ENCODE assay signal across 9 cellular contexts in the genomic region with DNA sequence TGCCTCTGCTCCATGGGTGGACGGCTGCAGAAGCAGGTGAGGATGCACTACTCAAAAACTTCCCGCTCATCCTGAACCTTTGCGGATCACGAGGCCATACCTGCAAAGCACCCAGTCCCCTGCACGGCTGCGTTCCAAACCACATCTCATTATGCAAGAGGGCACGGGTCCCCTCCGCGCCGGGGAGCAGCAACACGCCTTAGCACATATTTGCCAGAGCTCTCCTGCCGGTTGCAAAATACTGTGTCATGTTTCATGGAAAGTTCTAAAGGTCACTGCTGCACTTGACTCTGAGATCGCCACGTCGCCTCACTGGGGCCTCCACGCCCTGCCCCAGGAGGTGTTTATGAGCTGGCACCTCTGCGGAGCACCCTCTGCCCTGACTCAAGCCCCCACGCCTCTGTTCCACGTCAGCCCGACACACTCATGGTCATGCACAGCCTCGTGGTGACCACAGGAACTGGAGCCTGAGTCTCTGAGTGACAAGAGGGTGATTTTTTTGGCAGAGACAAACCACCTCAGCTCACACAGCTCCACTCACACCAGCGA.
DNase-seq lines count a peak whose midpoint lies in the region; ATAC-seq, FAIRE-seq and TF ChIP-seq lines count a peak whose summit lies in the region.
"Had no signal": no experiment of that assay in that cellular context is flagged by ENCODE, and none has a peak within 500 bp of the region (broad histone marks: within the 10 kb centered on the region; RNA-seq: fewer than 3 reads in every experiment).

No MANE protein-coding gene starts in this region.

- no peak overlapping the region; the same call in 1 of the 2 replicates for H2BK5ac ChIP-seq in H1 (ENCODE audit: low read depth, low read length)

- H4K91ac ChIP-seq in H1 (replicated peaks; ENCODE audit: insufficient read length, low read length), result peak overlapping the region; percentile 47

- peak; percentile 97 for DNase-seq in NCI-H460 (ENCODE audit: extremely low read depth, low read depth)
- no peak for DNase-seq in H1 (ENCODE audit: low read depth in 1 of 2, low spot score in 2 of 2)
- peak; percentile 96 for DNase-seq in osteoblast (ENCODE audit: insufficient read length, low spot score, missing footprints)
- DNase-seq in NCI-H524 (lab: John Stamatoyannopoulos, UW), result no peak
- no peak for DNase-seq in NCI-H128 (lab: John Stamatoyannopoulos, UW; ENCODE audit: unreplicated experiment)
- no peak for DNase-seq in Kasumi-1 (lab: John Stamatoyannopoulos, UW)

- no peaks in the 10 kb centered on the region for H3K79me1 ChIP-seq in H1 (ENCODE audit: low read depth, low read length)

- H3K4me2 ChIP-seq in H1 (ENCODE audit: insufficient read depth in 1 of 2, low read depth in 2 of 2, low read length in 2 of 2), result no peak overlapping the region
- peak overlapping the region; percentile 39 for H3K4me2 ChIP-seq in osteoblast (ENCODE audit: insufficient read depth, low read length)

- H3K27me3 ChIP-seq in H1 (replicated peaks in 1 of 4; ENCODE audit: control insufficient read depth in 3 of 4, extremely low read depth in 1 of 4, insufficient read depth in 3 of 4, low read length in 3 of 4), result no peaks in the 10 kb centered on the region
- no peaks in the 10 kb centered on the region for H3K27me3 ChIP-seq in osteoblast (ENCODE audit: insufficient read depth, low read length)

- H3K56ac ChIP-seq in H1 (replicated peaks; ENCODE audit: insufficient read length, low read depth, low read length), result no peak overlapping the region

- H2AFZ ChIP-seq in H1 (ENCODE audit: low read length) (no peak overlapping the region), osteoblast (ENCODE audit: low read length) (peak overlapping the region; percentile 28)

- CTCF ChIA-PET in H1 (lab: Charles Lee; ENCODE audit: partially characterized antibody), result interaction anchor here (0.6 to 3.4 kb wide), 9 partner anchors 9 to 377 kb away, joined by 3 to 17 read pairs (median 4); no protein-coding TSS in a partner anchor

- H3K9me3 ChIP-seq in H1 (ENCODE audit: insufficient read depth in 2 of 2, low read depth in 1 of 2, low read length in 1 of 2) (no peaks in the 10 kb centered on the region), osteoblast (ENCODE audit: low read depth, low read length) (no peaks in the 10 kb centered on the region)

- H3K4ac ChIP-seq in H1 (replicated peaks; ENCODE audit: insufficient read length, low read depth, low read length), result no peak overlapping the region

- H3K9ac ChIP-seq in H1 (replicated peaks in 1 of 4; ENCODE audit: extremely low read depth in 1 of 4, low read depth in 3 of 4, low read length in 3 of 4), result no peak overlapping the region

- H3K4me3 ChIP-seq in H1 (ENCODE audit: extremely low read depth in 1 of 4, insufficient read depth in 2 of 4, low read depth in 3 of 4, low read length in 4 of 4) (no peak overlapping the region), osteoblast (ENCODE audit: insufficient read depth, low read length) (peak overlapping the region; percentile 27)
- H3K4me3 ChIP-seq: SK-N-MC had no signal

- ATAC-seq in GM21515 (IDR thresholded peaks at IDR 0.05; ENCODE audit: unreplicated experiment), result no peak

- no peak overlapping the region for H4K5ac ChIP-seq in H1 (ENCODE audit: insufficient read length, low read depth, low read length)

- no peak overlapping the region for H2BK120ac ChIP-seq in H1 (replicated peaks; ENCODE audit: low read depth, low read length)

- H3K14ac ChIP-seq in H1 (ENCODE audit: insufficient read length), result no peak overlapping the region

- 94% methylated on average over 22 of the region's 22 CpGs; no CpG with 5 or more reads in 1 of the 2 experiments for WGBS in H1 (ENCODE audit: extremely low coverage in 1 of 2, insufficient coverage in 1 of 2, insufficient read length in 1 of 2, insufficient replicate concordance in 2 of 2, low coverage in 1 of 2, low lambda C conversion rate in 2 of 2, missing lambda C conversion rate in 1 of 2), 2 experiments

- no peaks in the 10 kb centered on the region for H3K23me2 ChIP-seq in H1 (ENCODE audit: low read depth, low read length)

- H3K27ac ChIP-seq in H1 (ENCODE audit: low read depth, low read length), result no peak overlapping the region
- H3K27ac ChIP-seq in osteoblast (ENCODE audit: low read depth, low read length), result peak overlapping the region; percentile 73
- H3K27ac ChIP-seq: SK-N-MC had no signal

- TF ChIP-seq EP300 in H1 (IDR thresholded peaks at IDR 0.05; ENCODE audit: borderline replicate concordance in 1 of 2, low read depth in 2 of 2, low read length in 2 of 2), result no peak

- 0 out of 4 replicates have a peak, but pooled peaks of 1 of the 2 experiments have one; percentile 5 for TF ChIP-seq RAD21 in H1 (IDR thresholded peaks at IDR 0.05 in 1 of 2, conservative IDR thresholded peaks at IDR 0.05 in 1 of 2; ENCODE audit: low read depth in 2 of 2, low read length in 2 of 2)

- H2BK20ac ChIP-seq in H1 (ENCODE audit: low read length), result no peak overlapping the region

- 0 out of 2 replicates have a peak overlapping the region, but pooled peaks have one; percentile 80 for H2BK12ac ChIP-seq in H1 (ENCODE audit: low read depth, low read length)

- POLR2A ChIA-PET in H1 (lab: Charles Lee; ENCODE audit: partially characterized antibody), result interaction anchor here (1.1 to 1.5 kb wide), 2 partner anchors 12 to 102 kb away, joined by 3 read pairs; no protein-coding TSS in a partner anchor

- H3K79me2 ChIP-seq in H1 (ENCODE audit: control insufficient read depth in 1 of 2, insufficient read depth in 2 of 2, low read length in 2 of 2) (no peaks in the 10 kb centered on the region), osteoblast (ENCODE audit: insufficient read depth, low read length) (no peaks in the 10 kb centered on the region)

- 0 out of 2 replicates have a peak overlapping the region, but pooled peaks have one; percentile 19 for H2AK5ac ChIP-seq in H1 (ENCODE audit: low read depth, low read length)

- no peaks in the 10 kb centered on the region for H3K36me3 ChIP-seq in H1 (ENCODE audit: control insufficient read depth in 2 of 4, insufficient read depth in 4 of 4, low read length in 3 of 4)
- H3K36me3 ChIP-seq in osteoblast (ENCODE audit: insufficient read depth, low read length), result no peaks in the 10 kb centered on the region

- H2BK15ac ChIP-seq in H1 (ENCODE audit: low read length), result peak overlapping the region; percentile 77

- no peak overlapping the region for H4K8ac ChIP-seq in H1 (ENCODE audit: extremely low read depth, insufficient read depth, low read length)

- no peak overlapping the region for H3K18ac ChIP-seq in H1 (ENCODE audit: extremely low read depth, low read length)

- TF ChIP-seq CTCF in GM12873 (IDR thresholded peaks at IDR 0.05; ENCODE audit: insufficient read depth, low read depth, low read length, missing control alignments) (peak; percentile 17), H1 (IDR thresholded peaks at IDR 0.05; ENCODE audit: control extremely low read depth in 1 of 3, insufficient read depth in 1 of 3, low read depth in 1 of 3, low read length in 3 of 3) (no peak), osteoblast (IDR thresholded peaks at IDR 0.05; ENCODE audit: extremely low read depth, low read depth, low read length) (peak; percentile 58)

- H3K4me1 ChIP-seq in H1 (replicated peaks in 1 of 4; ENCODE audit: control insufficient read depth in 3 of 4, insufficient read depth in 4 of 4, low read length in 3 of 4) (peaks cover 5 to 13% (median 9%) of the 10 kb centered on the region in 4 experiments; a peak in 6 of 7 replicates), osteoblast (ENCODE audit: insufficient read depth, low read length) (peaks cover 37% of the 10 kb centered on the region)

- FAIRE-seq in H1 (lab: Jason Lieb, UNC), result no peak

- H4K20me1 ChIP-seq in H1 (replicated peaks in 1 of 2; ENCODE audit: control insufficient read depth in 1 of 2, insufficient read depth in 2 of 2, low read length in 2 of 2) (no peaks in the 10 kb centered on the region), osteoblast (ENCODE audit: insufficient read depth, low read length) (no peaks in the 10 kb centered on the region)

- H3K23ac ChIP-seq in H1 (ENCODE audit: insufficient read length), result no peak overlapping the region

- no peak for TF ChIP-seq POLR2A in H1 (IDR thresholded peaks at IDR 0.05; ENCODE audit: control extremely low read depth in 1 of 2, low read depth in 2 of 2, low read length in 2 of 2)

TF ChIP-seq in H1, 55 proteins besides CTCF, POLR2A, EP300 and RAD21:
- TF ChIP-seq CHD1 (IDR thresholded peaks at IDR 0.05; ENCODE audit: low read depth, low read length), result no peak
- no peak for TF ChIP-seq SRF (IDR thresholded peaks at IDR 0.05; ENCODE audit: low read depth, low read length)
- TF ChIP-seq E2F6 (IDR thresholded peaks at IDR 0.05), result no peak
- TF ChIP-seq BACH1 (IDR thresholded peaks at IDR 0.05; ENCODE audit: low read length), result no peak
- TF ChIP-seq RXRA (IDR thresholded peaks at IDR 0.05; ENCODE audit: insufficient read depth, low read depth, low read length), result no peak
- no peak for TF ChIP-seq MAFK (IDR thresholded peaks at IDR 0.05; ENCODE audit: low read depth, low read length)
TF ChIP-seq in H1: peak in this region for 0.

Comparison
In these comparisons a context has a peak if more than half of its experiments do, and no peak if none do; other contexts are left out.
1. CTCF ChIP-seq: peak in GM12873 (single experiment) and osteoblast (single experiment); none in H1 (0 of 3).
2. DNase-seq: peak in NCI-H460 (single experiment) and osteoblast (single experiment); none in H1 (0 of 2), NCI-H524 (0 of 2), NCI-H128 (single experiment) and Kasumi-1 (0 of 2).